ENCODE assay signal across 19 cellular contexts in genomic region chr2:16392647-16393482, GRCh38.
DNase-seq lines count a peak whose midpoint lies in the region; ATAC-seq, FAIRE-seq and TF ChIP-seq lines count a peak whose summit lies in the region.
"Had no signal": no experiment of that assay in that cellular context is flagged by ENCODE, and none has a peak within 500 bp of the region (broad histone marks: within the 10 kb centered on the region; RNA-seq: fewer than 3 reads in every experiment).

No MANE protein-coding gene starts in this region.

- 28 to 31% methylated on average over 13 to 14 of the region's 14 CpGs for WGBS in pancreas, 2 donors

- no peaks in the 10 kb centered on the region for H3K4me1 ChIP-seq in pancreas
- H3K4me1 ChIP-seq: BLaER1, SJSA1 had no signal

- no peak for TF ChIP-seq CTCF in pancreas (IDR thresholded peaks at IDR 0.05)
- no peak for TF ChIP-seq CTCF in dorsolateral prefrontal cortex (IDR thresholded peaks at IDR 0.05 in 54 of 56, conservative IDR thresholded peaks at IDR 0.05 in 2 of 56; ENCODE audit: low read depth in 1 of 56, partially characterized antibody in 56 of 56)

- no peak overlapping the region for H3K4me3 ChIP-seq in pancreas
- H3K4me3 ChIP-seq in dorsolateral prefrontal cortex = no peak overlapping the region
- H3K4me3 ChIP-seq: BLaER1, PC-9, SJSA1 had no signal

- H3K27ac ChIP-seq in pancreas (no peak overlapping the region), dorsolateral prefrontal cortex (no peak overlapping the region)
- H3K27ac ChIP-seq: BLaER1, KMS-11, PC-9, SJSA1 had no signal

- no peak for FAIRE-seq in pancreas (lab: Jason Lieb, UNC)
- FAIRE-seq: G401.6 had no signal

- H3K36me3 ChIP-seq in pancreas = no peaks in the 10 kb centered on the region
- H3K36me3 ChIP-seq: BLaER1, SJSA1 had no signal

- no peaks in the 10 kb centered on the region for H3K27me3 ChIP-seq in pancreas
- H3K27me3 ChIP-seq in dorsolateral prefrontal cortex = peaks cover 0 to 22% (median 0%) of the 10 kb centered on the region in 45 donors
- H3K27me3 ChIP-seq: BLaER1, SJSA1 had no signal

- peak; percentile 1 for DNase-seq in NCI-H1092 treated with DMSO at 0.1 percent for 48 hours (lab: John Stamatoyannopoulos, UW)
- no peak for DNase-seq in NCI-H1092 (lab: John Stamatoyannopoulos, UW)
- DNase-seq in ELF-1 (ENCODE audit: low read depth, low spot score) = peak; percentile 27
- peak; percentile 3 for DNase-seq in cerebellum (ENCODE audit: low spot score)
- DNase-seq in pancreas = no peak
- DNase-seq in dorsolateral prefrontal cortex = no peak
- DNase-seq in HK-2 (ENCODE audit: unreplicated experiment) = no peak
- DNase-seq in epidermal melanocyte (ENCODE audit: insufficient read length, low spot score) = no peak
- DNase-seq: 8988T; CD8-positive, alpha-beta T cell; NCI-H146; NCI-H2081; NCI-H510A treated with DMSO at 0.1 percent for 48 hours; NCI-H774; PC-9 had no signal

- H3K9me3 ChIP-seq in pancreas = no peaks in the 10 kb centered on the region
- H3K9me3 ChIP-seq: BLaER1, SJSA1 had no signal

- intact Hi-C loops in pancreas (cut with DNase I) (no loop called here), dorsolateral prefrontal cortex (cut with DNase I) (no loop called here)

- ATAC-seq in pancreas = peak in 3 of 4 donors; percentile 17 to 37 (median 29)
- ATAC-seq: CD8-positive, alpha-beta T cell had no signal

Comparison
In these comparisons a context has a peak if more than half of its experiments do, and no peak if none do; other contexts are left out.
1. DNase-seq: peak in NCI-H1092 treated with DMSO at 0.1 percent for 48 hours (single experiment), ELF-1 (single experiment) and cerebellum (single experiment); none in NCI-H1092 (single experiment), pancreas (0 of 6), dorsolateral prefrontal cortex (0 of 10), HK-2 (single experiment) and epidermal melanocyte (single experiment).